28 cellular contexts compared by ENCODE assay signal in the genomic region with DNA sequence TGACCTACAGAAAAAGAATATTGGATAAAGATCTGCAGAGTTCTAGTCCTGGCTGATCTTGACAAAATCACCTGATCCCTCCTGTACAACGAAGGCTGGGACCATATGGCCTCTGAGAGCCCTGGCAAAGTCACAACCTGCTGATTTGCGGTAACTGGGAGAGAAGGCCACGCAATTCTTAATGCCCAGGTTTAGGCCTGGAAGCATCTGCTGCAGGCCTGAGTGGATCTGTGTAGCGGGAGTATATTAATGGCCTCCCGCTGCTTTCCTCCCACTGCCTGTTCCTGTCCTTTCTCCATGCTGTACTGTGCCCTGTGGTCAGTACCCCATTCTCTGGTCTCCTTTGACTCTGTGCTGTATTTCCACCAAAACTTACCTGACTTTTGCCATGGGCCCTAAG. TPM values are rescaled to one million over a fixed set of nuclear protein-coding genes. Genes with fewer than 3 reads are reported as not detected.
A peak's percentile ranks its signal among the peaks of the same experiment; 100 is the strongest.
DNase-seq lines count a peak whose midpoint lies in the region; ATAC-seq and TF ChIP-seq lines count a peak whose summit lies in the region.
"Had no signal": no experiment of that assay in that cellular context is flagged by ENCODE, and none has a peak within 500 bp of the region (broad histone marks: within the 10 kb centered on the region; RNA-seq: fewer than 3 reads in every experiment).

No MANE protein-coding gene starts in this region.

- H3K4me3 ChIP-seq in PC-9 (no peak overlapping the region), endodermal cell (ENCODE audit: low read length) (no peak overlapping the region), SK-N-SH (ENCODE audit: low read depth in 2 of 2, low read length in 1 of 2) (no peak overlapping the region)
- H3K4me3 ChIP-seq: esophagus muscularis mucosa, pancreas, SJCRH30, suprapubic skin, upper lobe of right lung had no signal

- H3K79me2 ChIP-seq in PC-9 (ENCODE audit: low read depth) (peaks cover 4% of the 10 kb centered on the region; the same call in 1 of the 2 replicates), SK-N-SH (ENCODE audit: insufficient read depth) (no peaks in the 10 kb centered on the region)

- no peak overlapping the region for H3K9ac ChIP-seq in endodermal cell (ENCODE audit: extremely low read depth, low read length, poor library complexity, severe bottlenecking)
- no peak overlapping the region for H3K9ac ChIP-seq in SK-N-SH

- WGBS in endodermal cell (ENCODE audit: insufficient coverage in 1 of 2, insufficient read length in 1 of 2), 2 experiments, result 95 to 99% methylated on average over 5 of the region's 5 CpGs
- 93% methylated on average over 5 of the region's 5 CpGs for WGBS in SK-N-SH (ENCODE audit: low lambda C conversion rate)

- H3K27ac ChIP-seq in PC-9, result peak overlapping the region; percentile 90
- H3K27ac ChIP-seq in endodermal cell (ENCODE audit: low read depth, low read length), result no peak overlapping the region
- H3K27ac ChIP-seq in SK-N-SH (ENCODE audit: low read depth in 2 of 2, low read length in 1 of 2), result no peak overlapping the region
- H3K27ac ChIP-seq: esophagus muscularis mucosa, pancreas, SJCRH30, suprapubic skin, upper lobe of right lung had no signal

- DNase-seq in D341Med (ENCODE audit: low spot score), result peak; percentile 30
- no peak for DNase-seq in HFFc6
- no peak for DNase-seq in PC-9
- DNase-seq in endodermal cell, result peak; percentile 26
- DNase-seq in activated naive CD8-positive, alpha-beta T cell treated with anti-CD3 and anti-CD28 coated beads, Interleukin-2, amount 50 U/mL, for 24 hours, result no peak
- DNase-seq in CD14-positive monocyte (ENCODE audit: low spot score), result no peak
- no peak for DNase-seq in SK-N-SH
- DNase-seq: activated CD8-positive, alpha-beta memory T cell treated with anti-CD3 and anti-CD28 coated beads, Interleukin-2, amount 10 ng/mL, durations not matched to agents 7 days and 5 days; activated gamma-delta T cell treated with Interleukin-2 at 50 U/mL for 16 hours; activated naive CD8-positive, alpha-beta T cell treated with anti-CD3 and anti-CD28 coated beads, Interleukin-2, amount 10 ng/mL, durations not matched to agents 7 days and 5 days; activated T-cell treated with anti-CD3 and anti-CD28 coated beads, Interleukin-2, amount 50 U/mL, for 4 hours; caudate nucleus; CD4-positive, alpha-beta memory T cell; H7; head of caudate nucleus; NCI-H1436 treated with DMSO at 0.1 percent for 48 hours; NCI-H510A treated with DMSO at 0.1 percent for 48 hours; pancreas; retina; SJCRH30; small intestine; stimulated activated naive CD4-positive, alpha-beta T cell; upper lobe of right lung had no signal

- H3K36me3 Mint-ChIP-seq in HFFc6 (ENCODE audit: low read depth) (peaks cover 19% of the 10 kb centered on the region), endodermal cell (ENCODE audit: low read depth) (peaks cover 12% of the 10 kb centered on the region), CD14-positive monocyte (no peaks in the 10 kb centered on the region)
- H3K36me3 Mint-ChIP-seq in activated naive CD8-positive, alpha-beta T cell treated with anti-CD3 and anti-CD28 coated beads, Interleukin-2, amount 50 U/mL, for 24 hours (ENCODE audit: low read depth), result no peaks in the 10 kb centered on the region

- TF ChIP-seq EP300 in SK-N-SH (IDR thresholded peaks at IDR 0.05; ENCODE audit: borderline replicate concordance in 1 of 2, low read depth in 1 of 2, low read length in 1 of 2), result no peak

- no peak for TF ChIP-seq CTCF in HFFc6 (IDR thresholded peaks at IDR 0.05)
- TF ChIP-seq CTCF in PC-9 (conservative IDR thresholded peaks at IDR 0.05), result no peak
- no peak for TF ChIP-seq CTCF in endodermal cell (conservative IDR thresholded peaks at IDR 0.05)
- TF ChIP-seq CTCF in CD14-positive monocyte (IDR thresholded peaks at IDR 0.05), result no peak
- no peak for TF ChIP-seq CTCF in SK-N-SH (IDR thresholded peaks at IDR 0.05)

- H3K9me3 Mint-ChIP-seq in HFFc6, result peaks cover 10% of the 10 kb centered on the region; the same call in 1 of the 2 replicates
- H3K9me3 Mint-ChIP-seq in endodermal cell, result peaks cover 11% of the 10 kb centered on the region
- H3K9me3 Mint-ChIP-seq in activated naive CD8-positive, alpha-beta T cell treated with anti-CD3 and anti-CD28 coated beads, Interleukin-2, amount 50 U/mL, for 24 hours, result no peaks in the 10 kb centered on the region
- peaks cover 0 to 12% (median 4%) of the 10 kb centered on the region in 7 donors for H3K9me3 Mint-ChIP-seq in CD14-positive monocyte

- no peak for ATAC-seq in activated naive CD8-positive, alpha-beta T cell treated with anti-CD3 and anti-CD28 coated beads, Interleukin-2, amount 50 U/mL, for 24 hours
- ATAC-seq: activated CD8-positive, alpha-beta memory T cell treated with anti-CD3 and anti-CD28 coated beads, Interleukin-2, amount 10 ng/mL, durations not matched to agents 7 days and 5 days; activated T-cell treated with anti-CD3 and anti-CD28 coated beads, Interleukin-2, amount 50 U/mL, for 4 hours; left lobe of liver; pancreas; upper lobe of right lung had no signal

- POLR2A ChIA-PET in PC-9 (lab: Charles Lee; ENCODE audit: unreplicated experiment), result interaction anchor here (1.0 kb wide), 1 partner anchor 23 kb away, joined by 7 read pairs; no protein-coding TSS in a partner anchor
- POLR2A ChIA-PET in SK-N-SH (lab: Yijun Ruan, JAX), result no interaction called here

- no peak for TF ChIP-seq RAD21 in SK-N-SH (IDR thresholded peaks at IDR 0.05; ENCODE audit: low read length)

- H3F3A ChIP-seq in PC-9 (ENCODE audit: insufficient read depth, low read depth) (peaks cover 64% of the 10 kb centered on the region), SK-N-SH (replicated peaks; ENCODE audit: insufficient read depth) (no peaks in the 10 kb centered on the region)

- peak overlapping the region; percentile 14; the same call in 1 of the 2 replicates for H3K4me3 Mint-ChIP-seq in HFFc6
- H3K4me3 Mint-ChIP-seq in endodermal cell, result no peak overlapping the region
- no peak overlapping the region for H3K4me3 Mint-ChIP-seq in activated naive CD8-positive, alpha-beta T cell treated with anti-CD3 and anti-CD28 coated beads, Interleukin-2, amount 50 U/mL, for 24 hours
- H3K4me3 Mint-ChIP-seq in CD14-positive monocyte, result no peak overlapping the region
- H3K4me3 Mint-ChIP-seq: activated CD8-positive, alpha-beta memory T cell treated with anti-CD3 and anti-CD28 coated beads, Interleukin-2, amount 10 ng/mL, durations not matched to agents 7 days and 5 days; activated naive CD8-positive, alpha-beta T cell treated with anti-CD3 and anti-CD28 coated beads, Interleukin-2, amount 10 ng/mL, durations not matched to agents 7 days and 5 days; activated T-cell treated with anti-CD3 and anti-CD28 coated beads, Interleukin-2, amount 50 U/mL, for 4 hours; dendritic cell treated with granulocyte-macrophage colony-stimulating factor and Interleukin-4, amounts not matched to agents 40 ng/mL and 50 ng/mL, for 4 days; memory B cell had no signal

- H3K36me3 ChIP-seq in PC-9 (ENCODE audit: low read depth), result no peaks in the 10 kb centered on the region; the same call in 1 of the 2 replicates
- H3K36me3 ChIP-seq in endodermal cell (ENCODE audit: control insufficient read depth, insufficient read depth, low read length), result no peaks in the 10 kb centered on the region
- H3K36me3 ChIP-seq in SK-N-SH (replicated peaks in 1 of 2; ENCODE audit: control insufficient read depth in 1 of 2, insufficient read depth in 2 of 2, low read length in 1 of 2), result no peaks in the 10 kb centered on the region
- H3K36me3 ChIP-seq: esophagus muscularis mucosa, pancreas, SJCRH30, suprapubic skin, upper lobe of right lung had no signal

- H3K4me1 Mint-ChIP-seq in HFFc6 (ENCODE audit: low read depth), result peaks cover 49% of the 10 kb centered on the region
- no peaks in the 10 kb centered on the region for H3K4me1 Mint-ChIP-seq in endodermal cell
- H3K4me1 Mint-ChIP-seq in activated naive CD8-positive, alpha-beta T cell treated with anti-CD3 and anti-CD28 coated beads, Interleukin-2, amount 50 U/mL, for 24 hours, result peaks cover 13% of the 10 kb centered on the region
- peaks cover 19% of the 10 kb centered on the region for H3K4me1 Mint-ChIP-seq in CD14-positive monocyte

- H4K20me1 ChIP-seq in PC-9 (ENCODE audit: insufficient read depth), result no peaks in the 10 kb centered on the region
- no peaks in the 10 kb centered on the region for H4K20me1 ChIP-seq in SK-N-SH (ENCODE audit: insufficient read depth)

- H3K4me1 ChIP-seq in PC-9 (replicated peaks; ENCODE audit: insufficient read depth), result peaks cover 48% of the 10 kb centered on the region
- H3K4me1 ChIP-seq in endodermal cell (ENCODE audit: control insufficient read depth, insufficient read depth, low read length), result peaks cover 2% of the 10 kb centered on the region
- peaks cover 0 to 16% of the 10 kb centered on the region in 2 experiments; a peak in 1 of 4 replicates for H3K4me1 ChIP-seq in SK-N-SH (ENCODE audit: control insufficient read depth in 1 of 2, insufficient read depth in 2 of 2, low read depth in 1 of 2, low read length in 1 of 2)
- H3K4me1 ChIP-seq: pancreas had no signal

- H2AFZ ChIP-seq in PC-9, result no peak overlapping the region
- no peak overlapping the region for H2AFZ ChIP-seq in SK-N-SH (ENCODE audit: low read depth)

- no peaks in the 10 kb centered on the region for H3K27me3 ChIP-seq in PC-9 (ENCODE audit: insufficient read depth, low read depth)
- H3K27me3 ChIP-seq in endodermal cell (ENCODE audit: control insufficient read depth, insufficient read depth, low read length, poor library complexity, severe bottlenecking), result no peaks in the 10 kb centered on the region
- no peaks in the 10 kb centered on the region for H3K27me3 ChIP-seq in SK-N-SH (ENCODE audit: insufficient read depth)
- H3K27me3 ChIP-seq: esophagus muscularis mucosa, pancreas, SJCRH30, suprapubic skin, upper lobe of right lung had no signal

- BruUV-seq in PC-9 (replicated peaks; lab: Mats Ljungman, UMichigan), result no TSS peak

- H3K9me3 ChIP-seq in PC-9 (ENCODE audit: insufficient read depth, low read depth) (peaks cover 27% of the 10 kb centered on the region), endodermal cell (ENCODE audit: control insufficient read depth, low read length) (peaks cover 19% of the 10 kb centered on the region), SK-N-SH (no peaks in the 10 kb centered on the region)
- H3K9me3 ChIP-seq: esophagus muscularis mucosa, pancreas, SJCRH30, suprapubic skin, upper lobe of right lung had no signal

- H3K27ac Mint-ChIP-seq in HFFc6 (peak overlapping the region; percentile 88), endodermal cell (no peak overlapping the region), CD14-positive monocyte (no peak overlapping the region)
- H3K27ac Mint-ChIP-seq in activated naive CD8-positive, alpha-beta T cell treated with anti-CD3 and anti-CD28 coated beads, Interleukin-2, amount 50 U/mL, for 24 hours, result no peak overlapping the region
- H3K27ac Mint-ChIP-seq: activated CD8-positive, alpha-beta memory T cell treated with anti-CD3 and anti-CD28 coated beads, Interleukin-2, amount 10 ng/mL, durations not matched to agents 7 days and 5 days; activated naive CD8-positive, alpha-beta T cell treated with anti-CD3 and anti-CD28 coated beads, Interleukin-2, amount 10 ng/mL, durations not matched to agents 7 days and 5 days; dendritic cell treated with granulocyte-macrophage colony-stimulating factor and Interleukin-4, amounts not matched to agents 40 ng/mL and 50 ng/mL, for 4 days; memory B cell had no signal

- CTCF ChIA-PET in PC-9 (lab: Charles Lee), result interaction anchor here (1.0 to 1.4 kb wide), 3 partner anchors 45 to 79 kb away, joined by 3 to 5 read pairs (median 4); no protein-coding TSS in a partner anchor
- CTCF ChIA-PET in SK-N-SH (lab: Yijun Ruan, JAX), result interaction anchor here (0.9 to 1.6 kb wide), 4 partner anchors 19 to 173 kb away, joined by 3 to 9 read pairs (median 4); no protein-coding TSS in a partner anchor

- no peaks in the 10 kb centered on the region for H3K27me3 Mint-ChIP-seq in HFFc6 (ENCODE audit: insufficient read depth)
- H3K27me3 Mint-ChIP-seq in endodermal cell (ENCODE audit: insufficient read depth), result peaks cover 10% of the 10 kb centered on the region
- no peaks in the 10 kb centered on the region for H3K27me3 Mint-ChIP-seq in activated naive CD8-positive, alpha-beta T cell treated with anti-CD3 and anti-CD28 coated beads, Interleukin-2, amount 50 U/mL, for 24 hours
- peaks cover 0 to 7% (median 0%) of the 10 kb centered on the region in 3 donors for H3K27me3 Mint-ChIP-seq in CD14-positive monocyte (ENCODE audit: low read depth in 3 of 3)
- H3K27me3 Mint-ChIP-seq: memory B cell had no signal

- H3K9me2 ChIP-seq in PC-9 (ENCODE audit: insufficient read depth) (no peaks in the 10 kb centered on the region), SK-N-SH (no peaks in the 10 kb centered on the region)

- H3K4me2 ChIP-seq in PC-9, result peak overlapping the region; percentile 22
- H3K4me2 ChIP-seq in SK-N-SH, result no peak overlapping the region

- intact Hi-C loops in PC-9 (cut with micrococcal nuclease; ENCODE audit: unreplicated experiment), result loop anchor here (1.0 to 5.0 kb wide), 3 partner anchors 25 to 738 kb away; a partner anchor contains a TSS
- intact Hi-C loops in CD14-positive monocyte (cut with micrococcal nuclease), result loop anchor here (5.0 to 10.0 kb wide), 7 partner anchors 78 to 520 kb away; a partner anchor contains a TSS

RNA-seq across cellular contexts. Expression of a gene that starts 24.2 kb away (rescaled TPM):
- 100 to 1,000 TPM; 208 to 232 (median 223) TPM for total RNA-seq in HFFc6 (2021; fragmentation: NEBNext Ultra II Directional; extraction: Animal tissue kit (Norgen Biotek cat#: 25700))
- total RNA-seq in PC-9 (2021) (1,009 and 1,328 TPM in 2 replicates), endodermal cell (100 to 1,000 TPM; 152 to 216 TPM)
- 148 TPM for polyA plus RNA-seq in endodermal cell (2013, experiment 1 of 2)
- polyA plus RNA-seq in endodermal cell (2013, experiment 2 of 2), result 146 TPM
- polyA plus RNA-seq in CD14-positive monocyte (10 to 100 TPM; 62.6 to 66.4 TPM), SK-N-SH (2012; rRNA removed) (216 and 224 TPM in 2 replicates)
- polyA plus RNA-seq in SK-N-SH (2012; cell fraction: cytosol; rRNA removed), result 154 and 199 TPM in 2 replicates
- 200 and 224 TPM in 2 replicates for polyA plus RNA-seq in SK-N-SH (2012; cell fraction: nucleus; rRNA removed)

Comparison
In these comparisons a context has a peak if more than half of its experiments do, and no peak if none do; other contexts are left out.
1. DNase-seq: peak in D341Med (single experiment) and endodermal cell (single experiment); none in HFFc6 (single experiment), PC-9 (0 of 2), activated naive CD8-positive, alpha-beta T cell treated with anti-CD3 and anti-CD28 coated beads, Interleukin-2, amount 50 U/mL, for 24 hours (single experiment), CD14-positive monocyte (single experiment) and SK-N-SH (single experiment).